In the genomic region with DNA sequence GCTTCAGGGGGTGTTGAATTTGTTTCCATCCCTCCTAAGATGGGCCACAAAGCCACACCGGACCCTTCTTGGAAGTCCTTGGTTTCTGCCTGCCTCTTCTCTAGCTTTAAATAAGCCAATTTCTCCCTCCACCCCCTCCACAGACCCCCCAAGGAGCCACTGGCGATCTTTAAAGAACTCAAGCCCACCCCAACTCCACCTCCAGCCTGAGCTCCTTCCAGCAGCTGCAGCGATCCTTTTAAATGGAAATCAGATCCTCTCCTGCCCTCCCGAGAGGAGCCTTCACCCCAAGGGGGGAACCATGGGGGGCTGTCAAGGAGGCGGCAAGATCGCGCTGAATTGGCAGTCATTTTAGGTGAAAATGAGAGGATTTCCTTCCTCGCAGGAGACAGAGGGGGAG, we compare ENCODE assay signal across 25 cellular contexts.
DNase-seq lines count a peak whose midpoint lies in the region; ATAC-seq, FAIRE-seq and TF ChIP-seq lines count a peak whose summit lies in the region.
"Had no signal": no experiment of that assay in that cellular context is flagged by ENCODE, and none has a peak within 500 bp of the region (broad histone marks: within the 10 kb centered on the region; RNA-seq: fewer than 3 reads in every experiment).

No MANE protein-coding gene starts in this region.

- H3K23ac ChIP-seq in H1 (ENCODE audit: insufficient read length) = no peak overlapping the region

- no peak overlapping the region for H3K4me3 ChIP-seq in cardiac muscle cell
- peak overlapping the region in 1 of 4 experiments; percentile 28; a peak in 4 of 8 replicates for H3K4me3 ChIP-seq in H1 (ENCODE audit: extremely low read depth in 1 of 4, insufficient read depth in 2 of 4, low read depth in 3 of 4, low read length in 4 of 4)
- H3K4me3 ChIP-seq in mesodermal cell (ENCODE audit: extremely low read depth, insufficient read depth, low read length, poor library complexity, severe bottlenecking) = no peak overlapping the region
- no peak overlapping the region for H3K4me3 ChIP-seq in smooth muscle cell
- H3K4me3 ChIP-seq: GM12878, upper lobe of left lung had no signal

- H3K27me3 Mint-ChIP-seq in stimulated activated memory B cell treated with anti-CD40 and anti-IgM and Interleukin-4, amounts not matched to agents 10 μg/mL and 1 μg/mL and 100 μg/mL, for 72 hours = no peaks in the 10 kb centered on the region

- H2BK120ac ChIP-seq in H1 (replicated peaks; ENCODE audit: low read depth, low read length) = no peak overlapping the region

- H3K36me3 Mint-ChIP-seq in stimulated activated memory B cell treated with anti-CD40 and anti-IgM and Interleukin-4, amounts not matched to agents 10 μg/mL and 1 μg/mL and 100 μg/mL, for 72 hours = peaks cover 39% of the 10 kb centered on the region

- whole genome bisulfite sequencing in H1 (ENCODE audit: extremely low coverage in 1 of 2, insufficient coverage in 1 of 2, insufficient read length in 1 of 2, insufficient replicate concordance in 2 of 2, low coverage in 1 of 2, low lambda C conversion rate in 2 of 2, missing lambda C conversion rate in 1 of 2), 2 experiments = 15% methylated on average over 8 of the region's 8 CpGs; no CpG with 5 or more reads in 1 of the 2 experiments
- 20 to 46% methylated on average over 2 to 3 of the region's 8 CpGs for WGBS in mesodermal cell (ENCODE audit: insufficient coverage in 2 of 2), 2 experiments
- WGBS in smooth muscle cell (ENCODE audit: low lambda C conversion rate) = 71% methylated on average over 8 of the region's 8 CpGs

- FAIRE-seq in H1 (lab: Jason Lieb, UNC) = no peak
- FAIRE-seq: frontal cortex, GM12878 had no signal

- H3K9ac ChIP-seq in H1 (replicated peaks in 1 of 4; ENCODE audit: extremely low read depth in 1 of 4, low read depth in 3 of 4, low read length in 3 of 4) (peak overlapping the region in 2 of 4 experiments; percentile 13 to 24; a peak in 2 of 7 replicates), smooth muscle cell (ENCODE audit: low read depth) (no peak overlapping the region)

- no peak overlapping the region for H3K27ac Mint-ChIP-seq in stimulated activated memory B cell treated with anti-CD40 and anti-IgM and Interleukin-4, amounts not matched to agents 10 μg/mL and 1 μg/mL and 100 μg/mL, for 72 hours

- H3K4me3 Mint-ChIP-seq in stimulated activated memory B cell treated with anti-CD40 and anti-IgM and Interleukin-4, amounts not matched to agents 10 μg/mL and 1 μg/mL and 100 μg/mL, for 72 hours = no peak overlapping the region

- H2BK12ac ChIP-seq in H1 (ENCODE audit: low read depth, low read length) = no peak overlapping the region

- H3K36me3 ChIP-seq in cardiac muscle cell (peaks cover 6% of the 10 kb centered on the region), H1 (ENCODE audit: control insufficient read depth in 2 of 4, insufficient read depth in 4 of 4, low read length in 3 of 4) (peaks cover 0 to 22% (median 9%) of the 10 kb centered on the region in 4 experiments; a peak in 5 of 8 replicates), mesodermal cell (ENCODE audit: control insufficient read depth, insufficient read depth, low read length) (peaks cover 44% of the 10 kb centered on the region), smooth muscle cell (ENCODE audit: low read depth) (no peaks in the 10 kb centered on the region)

- intact Hi-C loops in Right ventricle myocardium superior (cut with DNase I) = no loop called here

- H3K9me3 Mint-ChIP-seq in stimulated activated memory B cell treated with anti-CD40 and anti-IgM and Interleukin-4, amounts not matched to agents 10 μg/mL and 1 μg/mL and 100 μg/mL, for 72 hours = no peaks in the 10 kb centered on the region

- POLR2A ChIA-PET in H1 (lab: Charles Lee; ENCODE audit: partially characterized antibody) = interaction anchor here (0.6 to 1.7 kb wide), 2 partner anchors 10 to 321 kb away, joined by 3 to 6 read pairs; no protein-coding TSS in a partner anchor

- no peak for DNase-seq in cardiac muscle cell (ENCODE audit: low read depth in 1 of 2, low spot score in 1 of 2)
- no peak for DNase-seq in Right ventricle myocardium superior
- peak in 1 of 2 experiments; percentile 10 for DNase-seq in H1 (ENCODE audit: low read depth in 1 of 2, low spot score in 2 of 2)
- DNase-seq in smooth muscle cell (lab: John Stamatoyannopoulos, UW; ENCODE audit: unreplicated experiment) = no peak
- no peak for DNase-seq in NCI-H2227 treated with DMSO at 0.1 percent for 48 hours (lab: John Stamatoyannopoulos, UW)
- DNase-seq in AML-193 (lab: John Stamatoyannopoulos, UW) = no peak
- DNase-seq: 8988T; activated CD4-positive, CD25-positive, alpha-beta regulatory T cell treated with anti-CD3 and anti-CD28 coated beads, Interleukin-2, amount 50 U/mL, for 72 hours; activated naive CD4-positive, alpha-beta T cell treated with anti-CD3 and anti-CD28 coated beads, Interleukin-2, amount 50 U/mL, for 16 hours; aorta; Caco-2; DMS79 treated with DMSO at 0.1 percent for 48 hours; left ventricle myocardium superior; NCI-H1048; NCI-H1930; NCI-H345; NCI-H774; stimulated activated CD4-positive, alpha-beta T cell treated with anti-CD3 and anti-CD28 coated beads, Interleukin-15, amount 100 ng/mL, for 24 hours; upper lobe of left lung had no signal

- no peak for ATAC-seq in Right ventricle myocardium superior (ENCODE audit: poor library complexity)
- no peak for ATAC-seq in stimulated activated memory B cell treated with anti-CD40 and anti-IgM and Interleukin-4, amounts not matched to agents 10 μg/mL and 1 μg/mL and 100 μg/mL, for 72 hours
- ATAC-seq: GM12878, left ventricle myocardium superior, right cardiac atrium, Right ventricle myocardium inferior had no signal

- no peak overlapping the region for H3K56ac ChIP-seq in H1 (replicated peaks; ENCODE audit: insufficient read length, low read depth, low read length)

- H3K18ac ChIP-seq in H1 (ENCODE audit: extremely low read depth, low read length) = peak overlapping the region; percentile 90

- H3K9me3 ChIP-seq in cardiac muscle cell (ENCODE audit: low read depth) (no peaks in the 10 kb centered on the region), H1 (ENCODE audit: insufficient read depth in 2 of 2, low read depth in 1 of 2, low read length in 1 of 2) (no peaks in the 10 kb centered on the region), mesodermal cell (ENCODE audit: control insufficient read depth, low read length) (no peaks in the 10 kb centered on the region), smooth muscle cell (replicated peaks; ENCODE audit: low read depth) (no peaks in the 10 kb centered on the region)
- H3K9me3 ChIP-seq: Caco-2, upper lobe of left lung had no signal

- H2BK5ac ChIP-seq in H1 (ENCODE audit: low read depth, low read length) = peak overlapping the region; percentile 52; the same call in 1 of the 2 replicates

- H2BK20ac ChIP-seq in H1 (ENCODE audit: low read length) = 0 out of 2 replicates have a peak overlapping the region, but pooled peaks have one; percentile 61

- H4K91ac ChIP-seq in H1 (replicated peaks; ENCODE audit: insufficient read length, low read length) = no peak overlapping the region

- H2AFZ ChIP-seq in H1 (ENCODE audit: low read length) (no peak overlapping the region), smooth muscle cell (ENCODE audit: low read depth) (no peak overlapping the region)

- H4K20me1 ChIP-seq in H1 (replicated peaks in 1 of 2; ENCODE audit: control insufficient read depth in 1 of 2, insufficient read depth in 2 of 2, low read length in 2 of 2) (peaks cover 0 to 13% of the 10 kb centered on the region in 2 experiments), smooth muscle cell (ENCODE audit: low read depth) (peaks cover 29% of the 10 kb centered on the region)

- no peak for TF ChIP-seq EP300 in H1 (IDR thresholded peaks at IDR 0.05; ENCODE audit: borderline replicate concordance in 1 of 2, low read depth in 2 of 2, low read length in 2 of 2)

- H4K8ac ChIP-seq in H1 (ENCODE audit: extremely low read depth, insufficient read depth, low read length) = no peak overlapping the region

- peaks cover 5% of the 10 kb centered on the region; the same call in 1 of the 2 replicates for H3K23me2 ChIP-seq in H1 (ENCODE audit: low read depth, low read length)

- H3F3A ChIP-seq in smooth muscle cell (ENCODE audit: low read depth) = peaks cover 14% of the 10 kb centered on the region

- H3K4me1 Mint-ChIP-seq in stimulated activated memory B cell treated with anti-CD40 and anti-IgM and Interleukin-4, amounts not matched to agents 10 μg/mL and 1 μg/mL and 100 μg/mL, for 72 hours = peaks cover 9% of the 10 kb centered on the region

- no peaks in the 10 kb centered on the region for H3K27me3 ChIP-seq in cardiac muscle cell
- no peaks in the 10 kb centered on the region for H3K27me3 ChIP-seq in H1 (replicated peaks in 1 of 4; ENCODE audit: control insufficient read depth in 3 of 4, extremely low read depth in 1 of 4, insufficient read depth in 3 of 4, low read length in 3 of 4)
- no peaks in the 10 kb centered on the region for H3K27me3 ChIP-seq in smooth muscle cell (ENCODE audit: low read depth)
- H3K27me3 ChIP-seq: upper lobe of left lung had no signal

- no peak overlapping the region for H3K14ac ChIP-seq in H1 (ENCODE audit: insufficient read length)

- TF ChIP-seq CTCF in cardiac muscle cell (IDR thresholded peaks at IDR 0.05; ENCODE audit: low read depth, low read length) (no peak), H1 (IDR thresholded peaks at IDR 0.05; ENCODE audit: control extremely low read depth in 1 of 3, insufficient read depth in 1 of 3, low read depth in 1 of 3, low read length in 3 of 3) (no peak), smooth muscle cell (IDR thresholded peaks at IDR 0.05; ENCODE audit: borderline replicate concordance, insufficient read depth, poor library complexity, severe bottlenecking) (no peak)

- H3K4me2 ChIP-seq in H1 (ENCODE audit: insufficient read depth in 1 of 2, low read depth in 2 of 2, low read length in 2 of 2) (peak overlapping the region; percentile 56 to 63), smooth muscle cell (no peak overlapping the region)

- H2BK15ac ChIP-seq in H1 (ENCODE audit: low read length) = no peak overlapping the region

- no peak overlapping the region for H4K5ac ChIP-seq in H1 (ENCODE audit: insufficient read length, low read depth, low read length)

- no peak for TF ChIP-seq RAD21 in H1 (IDR thresholded peaks at IDR 0.05 in 1 of 2, conservative IDR thresholded peaks at IDR 0.05 in 1 of 2; ENCODE audit: low read depth in 2 of 2, low read length in 2 of 2)

- H3K4ac ChIP-seq in H1 (replicated peaks; ENCODE audit: insufficient read length, low read depth, low read length) = no peak overlapping the region

- no peak for TF ChIP-seq POLR2A in H1 (IDR thresholded peaks at IDR 0.05; ENCODE audit: control extremely low read depth in 1 of 2, low read depth in 2 of 2, low read length in 2 of 2)

- CTCF ChIA-PET in H1 (lab: Charles Lee; ENCODE audit: partially characterized antibody) = interaction anchor here (0.6 to 2.0 kb wide), 6 partner anchors 10 to 466 kb away, joined by 3 to 8 read pairs (median 4); no protein-coding TSS in a partner anchor

- H3K4me1 ChIP-seq in cardiac muscle cell (ENCODE audit: low read depth) = no peaks in the 10 kb centered on the region
- H3K4me1 ChIP-seq in H1 (replicated peaks in 1 of 4; ENCODE audit: control insufficient read depth in 3 of 4, insufficient read depth in 4 of 4, low read length in 3 of 4) = peaks cover 5 to 30% (median 21%) of the 10 kb centered on the region in 4 experiments
- H3K4me1 ChIP-seq in mesodermal cell (ENCODE audit: control insufficient read depth, insufficient read depth, low read length, poor library complexity, severe bottlenecking) = peaks cover 8% of the 10 kb centered on the region
- H3K4me1 ChIP-seq in smooth muscle cell (ENCODE audit: low read depth) = peaks cover 16% of the 10 kb centered on the region
- H3K4me1 ChIP-seq: Caco-2 had no signal

- H2AK5ac ChIP-seq in H1 (ENCODE audit: low read depth, low read length) = 0 out of 2 replicates have a peak overlapping the region, but pooled peaks have one; percentile 53

- H3K27ac ChIP-seq in cardiac muscle cell (peak overlapping the region; percentile 69), H1 (ENCODE audit: low read depth, low read length) (peak overlapping the region; percentile 39; the same call in 1 of the 2 replicates), mesodermal cell (ENCODE audit: low read depth, low read length, severe bottlenecking) (peak overlapping the region; percentile 29), smooth muscle cell (ENCODE audit: low read depth) (peak overlapping the region; percentile 44)

- peaks cover 20% of the 10 kb centered on the region for H3K79me1 ChIP-seq in H1 (ENCODE audit: low read depth, low read length)

- H3K79me2 ChIP-seq in H1 (ENCODE audit: control insufficient read depth in 1 of 2, insufficient read depth in 2 of 2, low read length in 2 of 2) (peaks cover 0 to 10% of the 10 kb centered on the region in 2 experiments; a peak in 1 of 4 replicates), smooth muscle cell (ENCODE audit: low read depth) (no peaks in the 10 kb centered on the region)
